Comparison of ENCODE assay signal across 16 cellular contexts in the genomic region with DNA sequence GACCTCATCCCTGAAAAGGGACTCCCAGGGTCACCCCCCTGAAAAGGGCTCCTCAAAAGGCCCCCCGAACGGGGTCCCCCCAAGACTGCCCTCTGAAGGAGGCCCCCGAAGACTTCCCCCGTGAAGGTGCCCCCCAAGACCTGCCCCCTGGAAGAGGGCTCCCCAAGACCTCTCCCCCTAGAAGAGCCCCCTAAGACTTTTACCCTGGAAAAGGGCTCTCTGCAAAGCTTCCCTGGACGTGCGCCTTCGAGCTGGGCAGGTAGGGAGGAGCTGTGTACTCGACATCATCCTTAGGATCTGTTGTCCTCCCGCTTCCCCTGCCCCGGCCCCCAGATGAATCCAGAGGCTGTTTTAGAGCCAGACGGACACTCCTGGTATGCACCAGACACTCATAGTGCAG. TPM values are rescaled to one million over a fixed set of nuclear protein-coding genes. Genes with fewer than 3 reads are reported as not detected.
A peak's percentile ranks its signal among the peaks of the same experiment; 100 is the strongest.
DNase-seq lines count a peak whose midpoint lies in the region; ATAC-seq and TF ChIP-seq lines count a peak whose summit lies in the region.
"Had no signal": no experiment of that assay in that cellular context is flagged by ENCODE, and none has a peak within 500 bp of the region (broad histone marks: within the 10 kb centered on the region; RNA-seq: fewer than 3 reads in every experiment).

No MANE protein-coding gene starts in this region.

- no peak for TF ChIP-seq EP300 in ovary (IDR thresholded peaks at IDR 0.05)

- no peak overlapping the region for H3K27ac Mint-ChIP-seq in Caco-2 (ENCODE audit: unreplicated experiment)

- H3K27me3 ChIP-seq in right cardiac atrium (ENCODE audit: control insufficient read depth, insufficient read depth) (no peaks in the 10 kb centered on the region), ovary (no peaks in the 10 kb centered on the region), upper lobe of right lung (no peaks in the 10 kb centered on the region), Caco-2 (replicated peaks; ENCODE audit: control insufficient read depth, insufficient read depth, low read length) (no peaks in the 10 kb centered on the region)

- H3K4me1 ChIP-seq in right cardiac atrium (ENCODE audit: control insufficient read depth, insufficient read depth, low read length): no peaks in the 10 kb centered on the region
- no peaks in the 10 kb centered on the region for H3K4me1 ChIP-seq in ovary (ENCODE audit: insufficient read depth)
- peaks cover 11% of the 10 kb centered on the region for H3K4me1 ChIP-seq in upper lobe of right lung
- H3K4me1 ChIP-seq in Caco-2: 0 out of 2 replicates have a peak, but pooled peaks cover 5% of the 10 kb centered on the region

- BruUV-seq in Caco-2 (replicated peaks; lab: Mats Ljungman, UMichigan): no TSS peak

- POLR2A ChIA-PET in Caco-2 (lab: Charles Lee): no interaction called here

- H3K36me3 Mint-ChIP-seq in Caco-2 (ENCODE audit: insufficient read depth, unreplicated experiment): peaks cover 41% of the 10 kb centered on the region

- H3K36me3 ChIP-seq in ovary (no peaks in the 10 kb centered on the region), upper lobe of right lung (peaks cover 11% of the 10 kb centered on the region), Caco-2 (ENCODE audit: control insufficient read depth, insufficient read depth, low read length) (peaks cover 1% of the 10 kb centered on the region; the same call in 1 of the 2 replicates)

- H3K4me3 Mint-ChIP-seq in Caco-2 (ENCODE audit: unreplicated experiment): no peak overlapping the region

- H3K27me3 Mint-ChIP-seq in Caco-2 (ENCODE audit: insufficient read depth, unreplicated experiment): no peaks in the 10 kb centered on the region

- no peak for TF ChIP-seq CTCF in ovary (IDR thresholded peaks at IDR 0.05)
- no peak for TF ChIP-seq CTCF in upper lobe of right lung (IDR thresholded peaks at IDR 0.05)
- TF ChIP-seq CTCF in Caco-2 (IDR thresholded peaks at IDR 0.05; ENCODE audit: insufficient read depth in 1 of 2, low read depth in 1 of 2, low read length in 1 of 2, severe bottlenecking in 1 of 2, unreplicated experiment in 1 of 2): no peak

- H3K4me3 ChIP-seq in right cardiac atrium (ENCODE audit: low read length) (no peak overlapping the region), ovary (no peak overlapping the region), upper lobe of right lung (no peak overlapping the region), Caco-2 (ENCODE audit: low read depth, low read length) (no peak overlapping the region)
- H3K4me3 ChIP-seq: HAP-1 had no signal

- peak; percentile 12 for DNase-seq in activated CD8-positive, alpha-beta memory T cell treated with anti-CD3 and anti-CD28 coated beads, Interleukin-2, amount 50 U/mL, for 4 hours
- no peak for DNase-seq in activated CD8-positive, alpha-beta memory T cell treated with anti-CD3 and anti-CD28 coated beads for 24 hours
- DNase-seq in right cardiac atrium (peak in 2 of 3 donors; percentile 14 to 20), Right ventricle myocardium inferior (ENCODE audit: missing footprints) (no peak), ovary (peak in 3 of 5 donors; percentile 12 to 23 (median 16)), upper lobe of right lung (peak; percentile 36), C1 segment of cervical spinal cord (lab: John Stamatoyannopoulos, UW) (no peak), Caco-2 (no peak)
- DNase-seq: GF-D8, NCI-H1417, NCI-H187, NCI-H345, NCI-H526 had no signal

- intact Hi-C loops in right cardiac atrium (cut with DNase I): loop anchor here in 2 of 4 donors (10.0 kb wide), 1 partner anchor 47 kb away; no protein-coding TSS in a partner anchor
- intact Hi-C loops in Right ventricle myocardium inferior (cut with DNase I): no loop called here
- intact Hi-C loops in ovary (cut with DNase I): no loop called here
- intact Hi-C loops in upper lobe of right lung (cut with DNase I): no loop called here
- intact Hi-C loops in Caco-2 (cut with micrococcal nuclease; ENCODE audit: unreplicated experiment): no loop called here

- CTCF ChIA-PET in Caco-2 (lab: Charles Lee): no interaction called here

- no peaks in the 10 kb centered on the region for H3K9me3 Mint-ChIP-seq in Caco-2 (ENCODE audit: unreplicated experiment)

- 87% methylated on average over 11 of the region's 11 CpGs for WGBS in right cardiac atrium
- WGBS in ovary, 3 donors: 71 to 81% (median 77%) methylated on average over 7 to 11 of the region's 11 CpGs

- no peak for TF ChIP-seq POLR2A in ovary (IDR thresholded peaks at IDR 0.05)

- no peaks in the 10 kb centered on the region for H3K9me3 ChIP-seq in right cardiac atrium (ENCODE audit: control insufficient read depth, low read length)
- H3K9me3 ChIP-seq in ovary: no peaks in the 10 kb centered on the region
- no peaks in the 10 kb centered on the region for H3K9me3 ChIP-seq in upper lobe of right lung
- H3K9me3 ChIP-seq in Caco-2: no peaks in the 10 kb centered on the region
- H3K9me3 ChIP-seq: HAP-1 had no signal

- ATAC-seq in right cardiac atrium: no peak
- no peak for ATAC-seq in Right ventricle myocardium inferior
- ATAC-seq in upper lobe of right lung: no peak

- H3K4me1 Mint-ChIP-seq in Caco-2 (ENCODE audit: low read depth, unreplicated experiment): peaks cover 25% of the 10 kb centered on the region

- H3K27ac ChIP-seq in right cardiac atrium (ENCODE audit: low read length): no peak overlapping the region
- H3K27ac ChIP-seq in ovary: no peak overlapping the region
- H3K27ac ChIP-seq in upper lobe of right lung: no peak overlapping the region
- H3K27ac ChIP-seq: 22Rv1, HL-60 had no signal

RNA-seq across cellular contexts. Expression of gene SLC25A6, which starts 5.5 kb away (rescaled TPM):
- total RNA-seq in right cardiac atrium (100 to 1,000 TPM; 154 to 228 (median 193) TPM), Right ventricle myocardium inferior (145 TPM), ovary (100 to 1,000 TPM; 473 to 630 (median 519) TPM), upper lobe of right lung (337 TPM), Caco-2 (2022) (450 and 455 TPM in 2 replicates)
- polyA plus RNA-seq in right cardiac atrium (159 TPM), ovary (100 to 1,000 TPM; 105 to 703 TPM)

RNA-seq across cellular contexts. Expression of gene ASMTL, which starts 55.3 kb away (rescaled TPM):
- total RNA-seq in right cardiac atrium (10 to 100 TPM; 30.3 to 34.4 (median 34.1) TPM), Right ventricle myocardium inferior (33.1 TPM), ovary (10 to 100 TPM; 23.1 to 48.9 (median 40.7) TPM), upper lobe of right lung (23.8 TPM), Caco-2 (2022) (15.4 and 17.4 TPM in 2 replicates)
- polyA plus RNA-seq in right cardiac atrium (27.7 TPM), ovary (10 to 100 TPM; 21.3 to 45.4 TPM)

Comparison
In these comparisons a context has a peak if more than half of its experiments do, and no peak if none do; other contexts are left out.
1. DNase-seq: peak in activated CD8-positive, alpha-beta memory T cell treated with anti-CD3 and anti-CD28 coated beads, Interleukin-2, amount 50 U/mL, for 4 hours (single experiment), right cardiac atrium (2 of 3), ovary (3 of 5) and upper lobe of right lung (single experiment); none in activated CD8-positive, alpha-beta memory T cell treated with anti-CD3 and anti-CD28 coated beads for 24 hours (single experiment), Right ventricle myocardium inferior (single experiment), C1 segment of cervical spinal cord (0 of 14) and Caco-2 (0 of 2).